In the genomic region with DNA sequence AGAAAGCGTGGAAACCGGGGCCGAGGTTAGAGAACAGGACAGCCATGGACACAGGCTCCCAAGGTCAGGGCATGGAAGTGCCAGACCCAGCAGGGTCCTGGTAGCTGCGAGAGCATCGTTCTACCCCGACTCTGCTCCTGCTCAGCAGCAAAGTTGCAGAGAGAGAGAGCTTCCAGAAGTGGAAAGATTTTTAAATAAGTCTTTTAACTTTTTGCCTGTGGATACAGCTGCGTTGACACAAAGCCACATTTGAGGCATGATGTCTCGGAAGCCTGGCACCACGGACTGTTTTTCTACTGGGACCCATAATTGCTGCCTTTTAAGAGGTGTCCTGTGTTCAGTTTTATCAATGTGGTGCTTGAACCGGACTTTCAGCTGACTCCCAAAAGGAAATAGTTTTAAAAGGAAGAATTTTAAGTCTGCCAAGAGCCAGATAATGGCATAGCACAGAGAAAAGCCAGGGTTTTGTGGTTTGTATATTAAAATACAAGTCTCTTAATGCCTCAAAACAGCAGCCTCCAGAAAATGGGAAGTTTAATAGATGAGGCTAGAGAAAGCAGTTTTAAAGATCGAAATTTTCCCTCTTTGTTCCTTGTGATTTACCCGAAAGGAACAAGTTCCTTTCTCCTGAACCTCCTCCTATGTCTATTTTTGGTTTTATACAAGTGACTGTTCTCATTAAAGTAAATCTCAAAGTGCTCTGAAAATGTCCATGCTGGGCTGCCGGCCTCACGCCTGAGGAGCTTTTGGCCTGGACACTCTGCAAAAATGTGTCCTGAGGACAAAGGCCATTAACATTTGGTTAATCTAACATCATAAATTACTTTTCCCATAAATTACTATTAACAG, we compare ENCODE assay signal across 11 cellular contexts.
DNase-seq lines count a peak whose midpoint lies in the region; ATAC-seq and TF ChIP-seq lines count a peak whose summit lies in the region.
"Had no signal": no experiment of that assay in that cellular context is flagged by ENCODE, and none has a peak within 500 bp of the region (broad histone marks: within the 10 kb centered on the region; RNA-seq: fewer than 3 reads in every experiment).

No MANE protein-coding gene starts in this region.

- DNase-seq in AG04450 (ENCODE audit: low read depth, low spot score) (no peak), breast epithelium (ENCODE audit: low spot score in 2 of 2) (no peak), hypothalamus (lab: John Stamatoyannopoulos, UW) (peak in 33 of 51 donors; percentile 7 to 77 (median 44)), progenitor cell of endocrine pancreas (ENCODE audit: low spot score, unreplicated experiment) (no peak), GM10248 (ENCODE audit: extremely low spot score) (no peak), NOMO-1 treated with dmso at 0.1 percent for 144 hours (lab: John Stamatoyannopoulos, UW; ENCODE audit: unreplicated experiment) (no peak), AML-193 (lab: John Stamatoyannopoulos, UW) (no peak)
- DNase-seq: ACHN, T-helper 1 cell had no signal

- TF ChIP-seq POLR2A in breast epithelium (IDR thresholded peaks at IDR 0.05): no peak

- H3K9me3 ChIP-seq in AG04450 (ENCODE audit: control insufficient read depth, insufficient read depth, low read length) (no peaks in the 10 kb centered on the region), breast epithelium (no peaks in the 10 kb centered on the region)

- H3K4me3 Mint-ChIP-seq in progenitor cell of endocrine pancreas (ENCODE audit: low read depth): no peak overlapping the region
- H3K4me3 Mint-ChIP-seq: IgD-negative memory B cell had no signal

- no peak for ATAC-seq in HG03571 (IDR thresholded peaks at IDR 0.05; ENCODE audit: unreplicated experiment)

- no peaks in the 10 kb centered on the region for H3K27me3 ChIP-seq in AG04450 (ENCODE audit: control insufficient read depth, insufficient read depth, low read length)
- H3K27me3 ChIP-seq in breast epithelium: no peaks in the 10 kb centered on the region

- peak overlapping the region; percentile 80 for H3K27ac Mint-ChIP-seq in progenitor cell of endocrine pancreas
- H3K27ac Mint-ChIP-seq: IgD-negative memory B cell had no signal

- peaks cover 3% of the 10 kb centered on the region for H3K4me1 Mint-ChIP-seq in progenitor cell of endocrine pancreas (ENCODE audit: low read depth)

- CTCF ChIA-PET in AG04450 (lab: Charles Lee): interaction anchor here (1.0 kb wide), 1 partner anchor 22 kb away, joined by 3 read pairs; no protein-coding TSS in a partner anchor
- CTCF ChIA-PET in GM10248 (lab: Yijun Ruan, JAX): no interaction called here

- H3K9me3 Mint-ChIP-seq in progenitor cell of endocrine pancreas (ENCODE audit: low read depth): peaks cover 3% of the 10 kb centered on the region

- H3K27me3 Mint-ChIP-seq in progenitor cell of endocrine pancreas: no peaks in the 10 kb centered on the region

- POLR2A ChIA-PET in AG04450 (lab: Yijun Ruan, JAX): no interaction called here
- POLR2A ChIA-PET in GM10248 (lab: Yijun Ruan, JAX): no interaction called here

- H3K4me3 ChIP-seq in AG04450 (ENCODE audit: low read depth, low read length): no peak overlapping the region
- peak overlapping the region in 1 of 3 donors; percentile 31 for H3K4me3 ChIP-seq in breast epithelium

- no peaks in the 10 kb centered on the region for H3K36me3 ChIP-seq in breast epithelium

- no peak for TF ChIP-seq CTCF in AG04450 (IDR thresholded peaks at IDR 0.05; ENCODE audit: low read depth, low read length)
- no peak for TF ChIP-seq CTCF in breast epithelium (IDR thresholded peaks at IDR 0.05)
- TF ChIP-seq CTCF in progenitor cell of endocrine pancreas (IDR thresholded peaks at IDR 0.05; ENCODE audit: unreplicated experiment): no peak
- TF ChIP-seq CTCF in GM10248 (IDR thresholded peaks at IDR 0.05; ENCODE audit: control extremely low read depth, extremely low read depth, low read depth, missing control alignments): no peak

- H3K27ac ChIP-seq in AG04450 (ENCODE audit: low read depth, low read length): peak overlapping the region; percentile 11
- H3K27ac ChIP-seq in breast epithelium: peak overlapping the region; percentile 81 to 82

- peaks cover 11% of the 10 kb centered on the region for H3K36me3 Mint-ChIP-seq in progenitor cell of endocrine pancreas (ENCODE audit: insufficient read depth)
- H3K36me3 Mint-ChIP-seq: IgD-negative memory B cell had no signal

- intact Hi-C loops in breast epithelium (cut with DNase I; ENCODE audit: low total_unique reads): no loop called here

- H3K4me1 ChIP-seq in breast epithelium: peaks cover 0 to 16% of the 10 kb centered on the region in 2 donors

Comparison
In these comparisons a context has a peak if more than half of its experiments do, and no peak if none do; other contexts are left out.
1. DNase-seq: peak in hypothalamus (33 of 51); none in AG04450 (single experiment), breast epithelium (0 of 2), progenitor cell of endocrine pancreas (single experiment), GM10248 (single experiment), NOMO-1 treated with dmso at 0.1 percent for 144 hours (single experiment) and AML-193 (0 of 2).